ENCODE assay signal across 8 cellular contexts in the genomic region with DNA sequence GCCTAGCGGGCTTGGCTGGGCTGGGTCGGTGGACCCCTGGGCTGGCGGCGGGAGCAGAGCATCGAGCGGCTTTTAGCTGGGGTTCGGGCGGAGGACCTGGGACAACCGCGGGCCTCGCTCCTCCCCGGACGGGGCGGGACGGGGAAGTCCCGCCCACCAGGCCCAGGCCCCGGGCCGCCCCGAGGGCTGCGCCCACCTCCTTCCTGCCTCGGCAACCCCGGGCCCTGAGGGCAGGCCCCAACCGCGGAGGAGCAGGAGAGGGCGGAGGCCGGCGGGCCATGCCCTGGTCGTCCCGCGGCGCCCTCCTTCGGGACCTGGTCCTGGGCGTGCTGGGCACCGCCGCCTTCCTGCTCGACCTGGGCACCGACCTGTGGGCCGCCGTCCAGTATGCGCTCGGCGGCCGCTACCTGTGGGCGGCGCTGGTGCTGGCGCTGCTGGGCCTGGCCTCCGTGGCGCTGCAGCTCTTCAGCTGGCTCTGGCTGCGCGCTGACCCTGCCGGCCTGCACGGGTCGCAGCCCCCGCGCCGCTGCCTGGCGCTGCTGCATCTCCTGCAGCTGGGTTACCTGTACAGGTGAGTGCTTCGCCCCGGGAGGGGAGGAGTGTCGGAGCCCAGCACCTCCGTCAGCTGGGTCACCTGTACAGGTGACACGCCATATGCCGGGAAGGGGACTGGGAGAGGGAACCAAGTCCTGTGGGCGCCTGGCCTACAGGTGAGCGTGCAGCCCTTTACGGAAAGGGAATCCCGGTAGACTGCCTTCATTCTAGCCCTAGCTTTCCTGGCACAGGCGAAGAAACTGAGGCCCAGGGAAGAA. TPM values are rescaled to one million over a fixed set of nuclear protein-coding genes. Genes with fewer than 3 reads are reported as not detected.
DNase-seq lines count a peak whose midpoint lies in the region; ATAC-seq and TF ChIP-seq lines count a peak whose summit lies in the region.

Gene XKR8 (plus strand): TSS at position 182 of the 812 bp plus-strand sequence. CDS start 97 bp downstream, at position 279.

- peak; percentile 59 for TF ChIP-seq CTCF in GM13977 (IDR thresholded peaks at IDR 0.05; ENCODE audit: extremely low read depth, insufficient read depth, missing control alignments)

- peak within 1 kb of the TSS; percentile 62 for H3K9ac ChIP-seq in endocrine pancreas (ENCODE audit: control insufficient read depth, insufficient read depth, low read length)

- H3K4me1 ChIP-seq in endocrine pancreas (ENCODE audit: control insufficient read depth, insufficient read depth, low read length): no peaks in the 10 kb centered on the region

- in situ Hi-C loops in GM13977 (cut with MboI; ENCODE audit: low pct_unique_long_range_greater_than_20kb, low sequenced_read_pairs, unreplicated experiment): loop anchor here (10.0 kb wide), 1 partner anchor 95 kb away; no protein-coding TSS in a partner anchor

- H3K4me3 ChIP-seq in endocrine pancreas (ENCODE audit: control insufficient read depth, insufficient read depth, low read length): peak within 1 kb of the TSS; percentile 40

- H3K36me3 ChIP-seq in endocrine pancreas (ENCODE audit: control insufficient read depth, insufficient read depth, low read length): no peaks in the 10 kb centered on the region

- no peaks in the 10 kb centered on the region for H3K9me3 ChIP-seq in endocrine pancreas (ENCODE audit: control insufficient read depth, low read length)

- ATAC-seq in HG02884 (IDR thresholded peaks at IDR 0.05; ENCODE audit: unreplicated experiment): peak; percentile 84

- no peaks in the 10 kb centered on the region for H3K27me3 ChIP-seq in endocrine pancreas (ENCODE audit: control insufficient read depth, insufficient read depth, low read length)

- DNase-seq in GM13977 (ENCODE audit: low spot score) (peak; percentile 97), NCI-H2196 treated with DMSO at 0.1 percent for 48 hours (lab: John Stamatoyannopoulos, UW; ENCODE audit: unreplicated experiment) (peak; percentile 64), mesenteric fat pad (ENCODE audit: low spot score) (peak; percentile 93), dedifferentiated amniotic fluid mesenchymal stem cell (ENCODE audit: extremely low spot score) (no peak)
- DNase-seq in activated CD8-positive, alpha-beta memory T cell treated with anti-CD3 and anti-CD28 coated beads for 48 hours (ENCODE audit: low read depth in 2 of 3, low spot score in 2 of 3): peak; percentile 56 to 75 (median 73)
- DNase-seq in stimulated activated CD8-positive, alpha-beta memory T cell treated with anti-CD3 and anti-CD28 coated beads, Interleukin-2, amount 100 ng/mL, for 1 hour (ENCODE audit: low read depth in 2 of 2): peak; percentile 64 to 74

RNA-seq across cellular contexts. Expression of gene XKR8, which starts in this region (rescaled TPM):
- 7.0 TPM for total RNA-seq in mesenteric fat pad
